ENCODE assay signal across 8 cellular contexts in the genomic region with DNA sequence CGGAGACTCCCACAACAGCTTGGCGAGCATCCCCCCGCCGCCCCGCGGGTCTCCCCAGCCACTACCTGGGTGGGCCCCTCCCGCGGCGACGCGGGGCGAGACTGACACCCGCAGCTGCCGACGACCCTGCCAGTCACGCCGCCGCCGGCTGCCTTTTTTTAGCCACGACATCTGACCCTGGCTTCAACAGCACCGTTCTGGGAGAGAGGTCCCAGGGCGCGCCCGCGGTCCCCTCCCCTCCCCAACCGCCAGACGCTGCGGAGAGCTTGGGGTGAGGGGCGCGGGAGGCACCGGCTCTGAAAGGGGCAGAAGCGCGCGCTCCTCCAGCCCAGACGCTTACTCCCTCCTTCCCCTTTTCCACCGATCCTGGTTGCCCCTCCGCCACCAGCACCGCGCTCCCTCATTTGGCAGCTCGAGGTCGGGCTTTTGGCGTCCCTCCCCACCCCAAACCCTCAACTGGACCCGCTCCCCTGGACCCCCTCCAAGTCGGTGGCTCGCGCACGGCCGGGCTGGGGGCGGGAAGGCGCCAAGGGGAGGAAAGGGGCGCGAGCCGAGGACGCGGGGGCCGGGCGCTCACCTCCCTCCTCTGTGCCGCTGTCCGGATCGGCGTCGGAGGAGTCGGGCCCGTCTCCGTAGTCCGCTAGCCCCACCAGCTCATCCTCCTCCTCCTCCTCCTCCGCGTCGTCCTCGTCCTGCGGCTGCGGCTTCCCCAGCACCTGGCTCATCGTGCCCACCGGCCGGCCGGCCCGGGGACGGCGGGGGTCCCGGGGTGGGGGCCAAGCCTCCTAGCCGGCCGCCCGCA. TPM values are rescaled to one million over a fixed set of nuclear protein-coding genes. Genes with fewer than 3 reads are reported as not detected.
DNase-seq lines count a peak whose midpoint lies in the region; ATAC-seq, FAIRE-seq and TF ChIP-seq lines count a peak whose summit lies in the region.

No MANE protein-coding gene starts in this region.

- H3K79me2 ChIP-seq in OCI-LY7 (ENCODE audit: insufficient read depth, low read depth, low read length), result peaks cover 15% of the 10 kb centered on the region

- peak; percentile 84 for ATAC-seq in A549
- ATAC-seq in GM18520 (IDR thresholded peaks at IDR 0.05; ENCODE audit: unreplicated experiment), result peak; percentile 12
- ATAC-seq in HG03066 (IDR thresholded peaks at IDR 0.05; ENCODE audit: low read depth, unreplicated experiment), result peak; percentile 37

- peak overlapping the region; percentile 95; the same call in 1 of the 2 replicates for H2AFZ ChIP-seq in OCI-LY7 (ENCODE audit: low read length)

- no peaks in the 10 kb centered on the region for H3K9me2 ChIP-seq in OCI-LY7 (ENCODE audit: insufficient read depth, low read length)

- H3K36me3 ChIP-seq in OCI-LY7 (ENCODE audit: insufficient read depth, low read length) (no peaks in the 10 kb centered on the region), ascending aorta (no peaks in the 10 kb centered on the region), skeletal muscle satellite cell (ENCODE audit: insufficient read depth, low read length) (no peaks in the 10 kb centered on the region)

- H3K27me3 ChIP-seq in ascending aorta, result no peaks in the 10 kb centered on the region
- H3K27me3 ChIP-seq in skeletal muscle satellite cell (ENCODE audit: control insufficient read depth, insufficient read depth, low read length), result peaks cover 87% of the 10 kb centered on the region

- H3K4me1 ChIP-seq in A549 (0 out of 3 replicates have a peak, but pooled peaks cover 3% of the 10 kb centered on the region), OCI-LY7 (ENCODE audit: insufficient read depth, low read length, poor library complexity, severe bottlenecking) (peaks cover 38% of the 10 kb centered on the region), ascending aorta (no peaks in the 10 kb centered on the region), skeletal muscle satellite cell (ENCODE audit: control insufficient read depth, insufficient read depth, low read length) (peaks cover 14% of the 10 kb centered on the region)

- CTCF ChIA-PET in A549 (lab: Yijun Ruan, JAX) (no interaction called here), OCI-LY7 (lab: Charles Lee; ENCODE audit: unreplicated experiment) (interaction anchor here (2.3 kb wide), 1 partner anchor 39 kb away, joined by 8 read pairs; no protein-coding TSS in a partner anchor)

- no peaks in the 10 kb centered on the region for H4K20me1 ChIP-seq in OCI-LY7 (ENCODE audit: insufficient read depth, low read length)

- TF ChIP-seq RAD21 in A549 (conservative IDR thresholded peaks at IDR 0.05 in 1 of 2, IDR thresholded peaks at IDR 0.05 in 1 of 2), result no peak

- H3K9ac ChIP-seq in skeletal muscle satellite cell (ENCODE audit: low read depth, low read length), result no peak overlapping the region

- H3K27ac ChIP-seq in A549, result peak overlapping the region; percentile 66 to 80; a peak in 5 of 6 replicates
- peak overlapping the region; percentile 12 for H3K27ac ChIP-seq in OCI-LY7 (ENCODE audit: low read depth, low read length, poor library complexity, severe bottlenecking)
- peak overlapping the region; percentile 68 to 80 for H3K27ac ChIP-seq in ascending aorta

- FAIRE-seq in A549 (lab: Jason Lieb, UNC), result no peak

- TF ChIP-seq POLR2A in A549 (IDR thresholded peaks at IDR 0.05; ENCODE audit: low read length), result no peak

- 4% methylated on average over 5 of the region's 83 CpGs for WGBS in A549 (ENCODE audit: missing lambda C conversion rate)

- H3K4me2 ChIP-seq in A549, result peak overlapping the region; percentile 99
- peak overlapping the region; percentile 76 for H3K4me2 ChIP-seq in OCI-LY7 (ENCODE audit: low read length)
- peak overlapping the region; percentile 86 for H3K4me2 ChIP-seq in skeletal muscle satellite cell (ENCODE audit: low read length)

- intact Hi-C loops in OCI-LY7 (cut with micrococcal nuclease; ENCODE audit: unreplicated experiment), result loop anchor here (1.0 to 5.0 kb wide), 4 partner anchors 24 to 264 kb away; partner anchors contain the start of gene PM20D2
- intact Hi-C loops in ascending aorta (cut with DNase I), result loop anchor here (2.0 kb wide), 1 partner anchor 39 kb away; no protein-coding TSS in a partner anchor

- no peak for TF ChIP-seq CTCF in A549 (IDR thresholded peaks at IDR 0.05)
- TF ChIP-seq CTCF in OCI-LY7 (conservative IDR thresholded peaks at IDR 0.05; ENCODE audit: low read length), result no peak
- no peak for TF ChIP-seq CTCF in ascending aorta (IDR thresholded peaks at IDR 0.05)

- no peaks in the 10 kb centered on the region; the same call in 2 of the 3 replicates for H3K9me3 ChIP-seq in A549
- H3K9me3 ChIP-seq in OCI-LY7 (ENCODE audit: low read length), result no peaks in the 10 kb centered on the region
- no peaks in the 10 kb centered on the region for H3K9me3 ChIP-seq in ascending aorta
- H3K9me3 ChIP-seq in skeletal muscle satellite cell (replicated peaks; ENCODE audit: low read length), result no peaks in the 10 kb centered on the region

- no TSS peak for BruUV-seq in OCI-LY7 (replicated peaks; lab: Mats Ljungman, UMichigan)

- no peak for DNase-seq in A549 (ENCODE audit: low read depth in 1 of 2, low spot score in 1 of 2)
- DNase-seq in OCI-LY7 (ENCODE audit: low spot score), result peak; percentile 53
- peak in 1 of 2 donors; percentile 69 for DNase-seq in ascending aorta (ENCODE audit: low spot score in 2 of 2)
- DNase-seq in hepatic stellate cell (ENCODE audit: low spot score), result no peak

- POLR2A ChIA-PET in A549 (lab: Yijun Ruan, JAX), result interaction anchor here (0.6 kb wide), 1 partner anchor 227 kb away, joined by 3 read pairs; the partner anchor contains the start of gene LYRM2
- POLR2A ChIA-PET in OCI-LY7 (lab: Charles Lee), result interaction anchor here (0.6 to 2.3 kb wide), 8 partner anchors 11 to 357 kb away, joined by 3 to 15 read pairs (median 3); no protein-coding TSS in a partner anchor

- TF ChIP-seq EP300 in A549 (IDR thresholded peaks at IDR 0.05), result no peak

- H3K4me3 ChIP-seq in A549, result peak overlapping the region; percentile 95
- peak overlapping the region; percentile 84 for H3K4me3 ChIP-seq in OCI-LY7 (ENCODE audit: low read depth, low read length, poor library complexity, severe bottlenecking)
- peak overlapping the region; percentile 74 to 94 for H3K4me3 ChIP-seq in ascending aorta
- H3K4me3 ChIP-seq in iPS-11a (ENCODE audit: low read depth, low read length), result peak overlapping the region; percentile 65
- H3K4me3 ChIP-seq in skeletal muscle satellite cell (ENCODE audit: low read length), result peak overlapping the region; percentile 71

TF ChIP-seq in A549, 52 proteins besides CTCF, POLR2A, EP300 and RAD21:
- no peak for TF ChIP-seq SMC3 (IDR thresholded peaks at IDR 0.05)
TF ChIP-seq in A549: peak in this region for 0.

RNA-seq across cellular contexts. Expression of gene RRAGD, which starts 0.6 kb away (rescaled TPM):
- 0.72 and 1.2 TPM in 2 replicates for polyA plus RNA-seq in A549 (2011; rRNA removed)
- polyA plus RNA-seq in A549 (2012; cell fraction: cytosol; rRNA removed), result 0.15 and 0.29 TPM in 2 replicates
- 0.07 and 0.13 TPM in 2 replicates for polyA plus RNA-seq in A549 (2012; cell fraction: nucleus; rRNA removed)
- polyA plus RNA-seq in A549 (2017; fragmentation: RNase III; extraction: RNeasy Plus Mini Kit Qiagen cat#74134 plus additional on column Dnase treatment), result 0.58 to 1.2 TPM (median 0.79 TPM) in 3 replicates
- 0.58 and 0.66 TPM in 2 replicates for polyA minus RNA-seq in A549 (2011; rRNA and poly(A)+ RNA removed)
- 6.2 and 6.5 TPM in 2 replicates for total RNA-seq in OCI-LY7 (2014; rRNA removed; shearing (Covaris generic))
- 12.9 and 17.6 TPM in 2 replicates for total RNA-seq in OCI-LY7 (2022)
- 9.2 TPM for total RNA-seq in ascending aorta
- total RNA-seq in skeletal muscle satellite cell (2012; rRNA removed), result 0.25 and 1.1 TPM in 2 replicates

RNA-seq across cellular contexts. Expression of gene ANKRD6, which starts 21.5 kb away (rescaled TPM):
- polyA plus RNA-seq in A549 (2011; rRNA removed) (2.9 and 3.6 TPM in 2 replicates), A549 (2017; fragmentation: RNase III; extraction: RNeasy Plus Mini Kit Qiagen cat#74134 plus additional on column Dnase treatment) (2.1 to 2.5 TPM (median 2.2 TPM) in 3 replicates)
- polyA plus RNA-seq in A549 (2012; cell fraction: cytosol; rRNA removed), result 1.4 and 2.1 TPM in 2 replicates
- polyA plus RNA-seq in A549 (2012; cell fraction: nucleus; rRNA removed), result 3.1 and 3.6 TPM in 2 replicates
- 4.1 and 6.4 TPM in 2 replicates for polyA minus RNA-seq in A549 (2011; rRNA and poly(A)+ RNA removed)
- total RNA-seq in OCI-LY7 (2014; rRNA removed; shearing (Covaris generic)), result 2.2 and 2.4 TPM in 2 replicates
- total RNA-seq in OCI-LY7 (2022) (4.8 and 7.0 TPM in 2 replicates), ascending aorta (32.2 TPM)
- 0.44 and 1.5 TPM in 2 replicates for total RNA-seq in skeletal muscle satellite cell (2012; rRNA removed)

RNA-seq across cellular contexts. Expression of gene UBE2J1, which starts 58.9 kb away (rescaled TPM):
- polyA plus RNA-seq in A549 (2011; rRNA removed) (26.6 and 32.7 TPM in 2 replicates), A549 (2017; fragmentation: RNase III; extraction: RNeasy Plus Mini Kit Qiagen cat#74134 plus additional on column Dnase treatment) (12.6 to 13.3 TPM (median 12.7 TPM) in 3 replicates)
- 6.4 and 7.9 TPM in 2 replicates for polyA plus RNA-seq in A549 (2012; cell fraction: cytosol; rRNA removed)
- 2.2 and 3.7 TPM in 2 replicates for polyA plus RNA-seq in A549 (2012; cell fraction: nucleus; rRNA removed)
- 12.3 and 13.3 TPM in 2 replicates for polyA minus RNA-seq in A549 (2011; rRNA and poly(A)+ RNA removed)
- total RNA-seq in OCI-LY7 (2014; rRNA removed; shearing (Covaris generic)), result 117 and 123 TPM in 2 replicates
- total RNA-seq in OCI-LY7 (2022) (243 and 265 TPM in 2 replicates), ascending aorta (29.5 TPM)
- 31.7 and 38.0 TPM in 2 replicates for total RNA-seq in skeletal muscle satellite cell (2012; rRNA removed)

Comparison
In these comparisons a context has a peak if more than half of its experiments do, and no peak if none do; other contexts are left out.
1. ATAC-seq: peak in every context shown above with its lines; median percentile 84 in A549; 37 in HG03066; 12 in GM18520.
2. H3K27ac ChIP-seq: peak in every context shown above with its lines; median percentile 74 in ascending aorta; 73 in A549; 12 in OCI-LY7.